In the genomic region with DNA sequence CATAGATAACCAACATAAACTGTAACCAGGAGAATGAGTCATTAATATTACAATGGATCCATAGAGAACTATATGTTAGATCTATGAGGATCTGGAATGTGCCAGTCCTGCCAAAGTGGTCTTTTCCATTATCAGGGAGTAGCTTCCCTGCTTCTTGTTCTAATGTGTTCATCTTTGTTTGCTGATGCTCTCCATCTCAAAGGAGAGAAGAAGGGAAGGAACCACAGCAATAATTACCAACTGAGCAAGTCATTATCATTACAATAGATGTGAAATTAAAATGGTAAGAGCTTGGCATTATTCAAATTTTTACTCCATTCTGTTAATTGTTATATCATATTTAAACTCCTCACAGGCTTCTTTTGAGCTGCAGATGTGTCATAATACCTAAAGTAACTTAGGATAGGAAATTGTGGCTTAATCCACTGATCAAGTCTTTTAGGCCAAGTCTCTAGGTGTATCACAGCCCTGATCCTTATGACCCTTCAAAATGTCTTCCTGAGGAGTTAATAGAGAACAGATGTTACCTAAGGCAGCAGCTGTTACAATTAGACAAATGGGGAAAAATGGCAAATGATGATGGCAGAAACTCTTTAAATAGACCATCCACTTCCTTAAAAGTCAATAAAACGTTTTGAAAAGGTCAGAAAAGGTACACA, we compare ENCODE assay signal across 2 cellular contexts.
TF ChIP-seq lines count a peak whose summit lies in the region.

No MANE protein-coding gene starts in this region.

TF ChIP-seq in GM23338, 12 proteins besides CTCF, POLR2A, EP300 and RAD21:
- TF ChIP-seq, protein P1, sequence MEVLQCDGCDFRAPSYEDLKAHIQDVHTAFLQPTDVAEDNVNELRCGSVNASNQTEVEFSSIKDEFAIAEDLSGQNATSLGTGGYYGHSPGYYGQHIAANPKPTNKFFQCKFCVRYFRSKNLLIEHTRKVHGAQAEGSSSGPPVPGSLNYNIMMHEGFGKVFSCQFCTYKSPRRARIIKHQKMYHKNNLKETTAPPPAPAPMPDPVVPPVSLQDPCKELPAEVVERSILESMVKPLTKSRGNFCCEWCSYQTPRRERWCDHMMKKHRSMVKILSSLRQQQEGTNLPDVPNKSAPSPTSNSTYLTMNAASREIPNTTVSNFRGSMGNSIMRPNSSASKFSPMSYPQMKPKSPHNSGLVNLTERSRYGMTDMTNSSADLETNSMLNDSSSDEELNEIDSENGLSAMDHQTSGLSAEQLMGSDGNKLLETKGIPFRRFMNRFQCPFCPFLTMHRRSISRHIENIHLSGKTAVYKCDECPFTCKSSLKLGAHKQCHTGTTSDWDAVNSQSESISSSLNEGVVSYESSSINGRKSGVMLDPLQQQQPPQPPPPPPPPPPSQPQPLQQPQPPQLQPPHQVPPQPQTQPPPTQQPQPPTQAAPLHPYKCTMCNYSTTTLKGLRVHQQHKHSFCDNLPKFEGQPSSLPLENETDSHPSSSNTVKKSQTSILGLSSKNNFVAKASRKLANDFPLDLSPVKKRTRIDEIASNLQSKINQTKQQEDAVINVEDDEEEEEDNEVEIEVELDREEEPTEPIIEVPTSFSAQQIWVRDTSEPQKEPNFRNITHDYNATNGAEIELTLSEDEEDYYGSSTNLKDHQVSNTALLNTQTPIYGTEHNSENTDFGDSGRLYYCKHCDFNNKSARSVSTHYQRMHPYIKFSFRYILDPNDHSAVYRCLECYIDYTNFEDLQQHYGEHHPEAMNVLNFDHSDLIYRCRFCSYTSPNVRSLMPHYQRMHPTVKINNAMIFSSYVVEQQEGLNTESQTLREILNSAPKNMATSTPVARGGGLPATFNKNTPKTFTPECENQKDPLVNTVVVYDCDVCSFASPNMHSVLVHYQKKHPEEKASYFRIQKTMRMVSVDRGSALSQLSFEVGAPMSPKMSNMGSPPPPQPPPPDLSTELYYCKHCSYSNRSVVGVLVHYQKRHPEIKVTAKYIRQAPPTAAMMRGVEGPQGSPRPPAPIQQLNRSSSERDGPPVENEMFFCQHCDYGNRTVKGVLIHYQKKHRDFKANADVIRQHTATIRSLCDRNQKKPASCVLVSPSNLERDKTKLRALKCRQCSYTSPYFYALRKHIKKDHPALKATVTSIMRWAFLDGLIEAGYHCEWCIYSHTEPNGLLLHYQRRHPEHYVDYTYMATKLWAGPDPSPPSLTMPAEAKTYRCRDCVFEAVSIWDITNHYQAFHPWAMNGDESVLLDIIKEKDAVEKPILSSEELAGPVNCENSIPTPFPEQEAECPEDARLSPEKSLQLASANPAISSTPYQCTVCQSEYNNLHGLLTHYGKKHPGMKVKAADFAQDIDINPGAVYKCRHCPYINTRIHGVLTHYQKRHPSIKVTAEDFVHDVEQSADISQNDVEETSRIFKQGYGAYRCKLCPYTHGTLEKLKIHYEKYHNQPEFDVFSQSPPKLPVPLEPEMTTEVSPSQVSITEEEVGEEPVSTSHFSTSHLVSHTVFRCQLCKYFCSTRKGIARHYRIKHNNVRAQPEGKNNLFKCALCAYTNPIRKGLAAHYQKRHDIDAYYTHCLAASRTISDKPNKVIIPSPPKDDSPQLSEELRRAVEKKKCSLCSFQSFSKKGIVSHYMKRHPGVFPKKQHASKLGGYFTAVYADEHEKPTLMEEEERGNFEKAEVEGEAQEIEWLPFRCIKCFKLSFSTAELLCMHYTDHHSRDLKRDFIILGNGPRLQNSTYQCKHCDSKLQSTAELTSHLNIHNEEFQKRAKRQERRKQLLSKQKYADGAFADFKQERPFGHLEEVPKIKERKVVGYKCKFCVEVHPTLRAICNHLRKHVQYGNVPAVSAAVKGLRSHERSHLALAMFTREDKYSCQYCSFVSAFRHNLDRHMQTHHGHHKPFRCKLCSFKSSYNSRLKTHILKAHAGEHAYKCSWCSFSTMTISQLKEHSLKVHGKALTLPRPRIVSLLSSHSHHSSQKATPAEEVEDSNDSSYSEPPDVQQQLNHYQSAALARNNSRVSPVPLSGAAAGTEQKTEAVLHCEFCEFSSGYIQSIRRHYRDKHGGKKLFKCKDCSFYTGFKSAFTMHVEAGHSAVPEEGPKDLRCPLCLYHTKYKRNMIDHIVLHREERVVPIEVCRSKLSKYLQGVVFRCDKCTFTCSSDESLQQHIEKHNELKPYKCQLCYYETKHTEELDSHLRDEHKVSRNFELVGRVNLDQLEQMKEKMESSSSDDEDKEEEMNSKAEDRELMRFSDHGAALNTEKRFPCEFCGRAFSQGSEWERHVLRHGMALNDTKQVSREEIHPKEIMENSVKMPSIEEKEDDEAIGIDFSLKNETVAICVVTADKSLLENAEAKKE (CRISPR knock-in tag; IDR thresholded peaks at IDR 0.05) = peak; percentile 94
- no peak for TF ChIP-seq EZH2 (IDR thresholded peaks at IDR 0.05; ENCODE audit: low read depth, unreplicated experiment)
- peak; percentile 94 for TF ChIP-seq NANOG (IDR thresholded peaks at IDR 0.05; ENCODE audit: borderline replicate concordance)

TF ChIP-seq in H1, 55 proteins besides CTCF, POLR2A, EP300 and RAD21 (continued from another document):
- 0 out of 2 replicates have a peak, but pooled peaks have one; percentile 20 for TF ChIP-seq SP1 (IDR thresholded peaks at IDR 0.05; ENCODE audit: low read depth, low read length)
